13 cellular contexts compared by ENCODE assay signal in genomic region chr15:78243491-78243941, GRCh38. TPM values are rescaled to one million over a fixed set of nuclear protein-coding genes. Genes with fewer than 3 reads are reported as not detected.
DNase-seq lines count a peak whose midpoint lies in the region; ATAC-seq and TF ChIP-seq lines count a peak whose summit lies in the region.
"Had no signal": no experiment of that assay in that cellular context is flagged by ENCODE, and none has a peak within 500 bp of the region (broad histone marks: within the 10 kb centered on the region; RNA-seq: fewer than 3 reads in every experiment).

No MANE protein-coding gene starts in this region.

- no peak overlapping the region for H3K4me2 ChIP-seq in SK-N-SH
- H3K4me2 ChIP-seq in neural progenitor cell, result no peak overlapping the region

- CTCF ChIA-PET in SK-N-SH (lab: Yijun Ruan, JAX), result interaction anchor here (0.8 to 11.0 kb wide), 7 partner anchors 10 to 284 kb away, joined by 3 to 168 read pairs (median 6); partner anchors contain the start of gene CIB2

- TF ChIP-seq CTCF in SK-N-SH (IDR thresholded peaks at IDR 0.05), result no peak
- no peak for TF ChIP-seq CTCF in neural progenitor cell (IDR thresholded peaks at IDR 0.05)

- TF ChIP-seq RAD21 in SK-N-SH (IDR thresholded peaks at IDR 0.05; ENCODE audit: low read length), result no peak

- H3F3A ChIP-seq in SK-N-SH (replicated peaks; ENCODE audit: insufficient read depth) (no peaks in the 10 kb centered on the region), neural progenitor cell (ENCODE audit: low read depth) (peaks cover 4% of the 10 kb centered on the region)

- peaks cover 0 to 12% of the 10 kb centered on the region in 2 experiments; a peak in 1 of 4 replicates for H3K4me1 ChIP-seq in SK-N-SH (ENCODE audit: control insufficient read depth in 1 of 2, insufficient read depth in 2 of 2, low read depth in 1 of 2, low read length in 1 of 2)
- H3K4me1 ChIP-seq in neural progenitor cell, result peaks cover 5% of the 10 kb centered on the region

- H3K9me3 ChIP-seq in SK-N-SH, result no peaks in the 10 kb centered on the region
- H3K9me3 ChIP-seq in neural progenitor cell (ENCODE audit: low read depth), result no peaks in the 10 kb centered on the region

- DNase-seq in EH (ENCODE audit: low read depth), result peak; percentile 53
- peak; percentile 66 for DNase-seq in SK-N-SH
- peak in 32 of 42 donors; percentile 24 to 72 (median 50) for DNase-seq in head of caudate nucleus
- peak; percentile 56 for DNase-seq in neural progenitor cell (ENCODE audit: low spot score)
- no peak for DNase-seq in NOMO-1 (lab: John Stamatoyannopoulos, UW; ENCODE audit: unreplicated experiment in 2 of 2)
- no peak for DNase-seq in NCI-H1436 (lab: John Stamatoyannopoulos, UW)
- DNase-seq: activated CD4-positive, alpha-beta T cell treated with anti-CD3 and anti-CD28 coated beads, Interleukin-2, amount 50 U/mL, for 4 hours; natural killer cell; NCI-H187; SIG-M5 had no signal

- H3K27me3 ChIP-seq in SK-N-SH (ENCODE audit: insufficient read depth) (no peaks in the 10 kb centered on the region), neural progenitor cell (no peaks in the 10 kb centered on the region)

- H3K9me2 ChIP-seq in SK-N-SH, result no peaks in the 10 kb centered on the region

- ATAC-seq in GM19351 (IDR thresholded peaks at IDR 0.05; ENCODE audit: unreplicated experiment) (no peak), GM18498 (IDR thresholded peaks at IDR 0.05; ENCODE audit: unreplicated experiment) (no peak)
- ATAC-seq: natural killer cell had no signal

- no peak overlapping the region for H3K4me3 Mint-ChIP-seq in neural progenitor cell
- H3K4me3 Mint-ChIP-seq: natural killer cell had no signal

- H3K9ac ChIP-seq in SK-N-SH (no peak overlapping the region), neural progenitor cell (no peak overlapping the region)

- H3K9me3 Mint-ChIP-seq in neural progenitor cell, result peaks cover 2% of the 10 kb centered on the region
- H3K9me3 Mint-ChIP-seq: natural killer cell had no signal

- H3K36me3 ChIP-seq in SK-N-SH (replicated peaks in 1 of 2; ENCODE audit: control insufficient read depth in 1 of 2, insufficient read depth in 2 of 2, low read length in 1 of 2) (no peaks in the 10 kb centered on the region), neural progenitor cell (no peaks in the 10 kb centered on the region)

- no peaks in the 10 kb centered on the region for H3K79me2 ChIP-seq in SK-N-SH (ENCODE audit: insufficient read depth)
- H3K79me2 ChIP-seq in neural progenitor cell (ENCODE audit: low read depth), result no peaks in the 10 kb centered on the region

- H3K27ac ChIP-seq in SK-N-SH (ENCODE audit: low read depth in 2 of 2, low read length in 1 of 2), result no peak overlapping the region
- no peak overlapping the region for H3K27ac ChIP-seq in neural progenitor cell
- H3K27ac ChIP-seq: HL-60 had no signal

- no peak for TF ChIP-seq EP300 in SK-N-SH (IDR thresholded peaks at IDR 0.05; ENCODE audit: borderline replicate concordance in 1 of 2, low read depth in 1 of 2, low read length in 1 of 2)

- H3K27ac Mint-ChIP-seq in neural progenitor cell, result no peak overlapping the region
- H3K27ac Mint-ChIP-seq: natural killer cell had no signal

- H3K4me3 ChIP-seq in SK-N-SH (ENCODE audit: low read depth in 2 of 2, low read length in 1 of 2), result no peak overlapping the region
- H3K4me3 ChIP-seq in neural progenitor cell, result no peak overlapping the region

- peaks cover 6% of the 10 kb centered on the region for H3K27me3 Mint-ChIP-seq in neural progenitor cell (ENCODE audit: insufficient read depth, low read depth)

- H3K4me1 Mint-ChIP-seq in neural progenitor cell, result peaks cover 12% of the 10 kb centered on the region
- H3K4me1 Mint-ChIP-seq: natural killer cell had no signal

- WGBS in SK-N-SH (ENCODE audit: low lambda C conversion rate), result 61% methylated on average over 6 of the region's 6 CpGs

- no peak overlapping the region for H2AFZ ChIP-seq in SK-N-SH (ENCODE audit: low read depth)
- peak overlapping the region; percentile 90 for H2AFZ ChIP-seq in neural progenitor cell (replicated peaks)

- intact Hi-C loops in head of caudate nucleus (cut with DNase I), result loop anchor here (5.0 kb wide), 1 partner anchor 131 kb away; no protein-coding TSS in a partner anchor

- H4K20me1 ChIP-seq in SK-N-SH (ENCODE audit: insufficient read depth), result no peaks in the 10 kb centered on the region
- no peaks in the 10 kb centered on the region for H4K20me1 ChIP-seq in neural progenitor cell (ENCODE audit: low read depth)

- H3K36me3 Mint-ChIP-seq in neural progenitor cell, result peaks cover 2% of the 10 kb centered on the region
- H3K36me3 Mint-ChIP-seq: natural killer cell had no signal

- POLR2A ChIA-PET in SK-N-SH (lab: Yijun Ruan, JAX), result interaction anchor here (0.6 kb wide), 1 partner anchor 98 kb away, joined by 3 read pairs; no protein-coding TSS in a partner anchor

TF ChIP-seq in SK-N-SH, 30 proteins besides CTCF, POLR2A, EP300 and RAD21:
- no peak for TF ChIP-seq RCOR1 (IDR thresholded peaks at IDR 0.05; ENCODE audit: low read length)
- TF ChIP-seq NFIC (IDR thresholded peaks at IDR 0.05; ENCODE audit: borderline replicate concordance), result peak; percentile 43; the same call in 1 of the 2 replicates

RNA-seq across cellular contexts. Expression of gene ACSBG1, which starts 9.2 kb away (rescaled TPM):
- polyA plus RNA-seq in SK-N-SH (2012; rRNA removed), result under 0.01 and 0.02 TPM in 2 replicates
- 0.01 and 0.04 TPM in 2 replicates for polyA plus RNA-seq in SK-N-SH (2012; cell fraction: cytosol; rRNA removed)
- 0.01 TPM in 1 of 2 replicates, not detected in the other for polyA plus RNA-seq in SK-N-SH (2012; cell fraction: nucleus; rRNA removed)
- 0.11 and 0.22 TPM in 2 replicates for total RNA-seq in neural progenitor cell (ENCODE audit: low replicate concordance)

RNA-seq across cellular contexts. Expression of gene DNAJA4, which starts 20.8 kb away (rescaled TPM):
- 0.02 and 0.03 TPM in 2 replicates for polyA plus RNA-seq in SK-N-SH (2012; rRNA removed)
- 0.03 and 0.07 TPM in 2 replicates for polyA plus RNA-seq in SK-N-SH (2012; cell fraction: cytosol; rRNA removed)
- 0.14 and 0.15 TPM in 2 replicates for polyA plus RNA-seq in SK-N-SH (2012; cell fraction: nucleus; rRNA removed)
- 0.12 TPM in 1 of 2 replicates, not detected in the other for total RNA-seq in neural progenitor cell (ENCODE audit: low replicate concordance)

RNA-seq across cellular contexts. Expression of gene SKIC8, which starts 55.9 kb away (rescaled TPM):
- 78.8 and 124 TPM in 2 replicates for polyA plus RNA-seq in SK-N-SH (2012; rRNA removed)
- 103 TPM in 2 replicates for polyA plus RNA-seq in SK-N-SH (2012; cell fraction: cytosol; rRNA removed)
- 80.1 and 91.4 TPM in 2 replicates for polyA plus RNA-seq in SK-N-SH (2012; cell fraction: nucleus; rRNA removed)
- total RNA-seq in neural progenitor cell (ENCODE audit: low replicate concordance), result 76.0 and 78.4 TPM in 2 replicates

Comparison
In these comparisons a context has a peak if more than half of its experiments do, and no peak if none do; other contexts are left out.
1. DNase-seq: peak in EH (single experiment), SK-N-SH (single experiment), head of caudate nucleus (32 of 42) and neural progenitor cell (single experiment); none in NOMO-1 (0 of 2) and NCI-H1436 (single experiment).